11 cellular contexts compared by ENCODE assay signal in genomic region chr5:143086851-143087637, GRCh38.
DNase-seq lines count a peak whose midpoint lies in the region; ATAC-seq and TF ChIP-seq lines count a peak whose summit lies in the region.
"Had no signal": no experiment of that assay in that cellular context is flagged by ENCODE, and none has a peak within 500 bp of the region (broad histone marks: within the 10 kb centered on the region; RNA-seq: fewer than 3 reads in every experiment).

No MANE protein-coding gene starts in this region.

- no peak overlapping the region for H3K4me3 ChIP-seq in foreskin fibroblast (ENCODE audit: low read depth in 1 of 2, low read length in 2 of 2)

- ATAC-seq in GM18511 (IDR thresholded peaks at IDR 0.05; ENCODE audit: unreplicated experiment) = no peak

- peak overlapping the region; percentile 24 for H3K27ac Mint-ChIP-seq in activated naive CD8-positive, alpha-beta T cell
- H3K27ac Mint-ChIP-seq in activated naive CD8-positive, alpha-beta T cell treated with anti-CD3 and anti-CD28 coated beads for 36 hours = no peak overlapping the region
- H3K27ac Mint-ChIP-seq in type B pancreatic cell (peak overlapping the region; percentile 44), immature natural killer cell (peak overlapping the region in 3 of 6 donors; percentile 19 to 56 (median 41))
- H3K27ac Mint-ChIP-seq: activated CD4-positive, alpha-beta memory T cell treated with anti-CD3 and anti-CD28 coated beads for 36 hours had no signal

- no peaks in the 10 kb centered on the region for H3K27me3 Mint-ChIP-seq in activated naive CD8-positive, alpha-beta T cell
- H3K27me3 Mint-ChIP-seq in activated naive CD8-positive, alpha-beta T cell treated with anti-CD3 and anti-CD28 coated beads for 36 hours = no peaks in the 10 kb centered on the region
- H3K27me3 Mint-ChIP-seq in type B pancreatic cell = no peaks in the 10 kb centered on the region
- peaks cover 0 to 6% (median 2%) of the 10 kb centered on the region in 3 donors for H3K27me3 Mint-ChIP-seq in immature natural killer cell (ENCODE audit: low read depth in 3 of 3)
- H3K27me3 Mint-ChIP-seq: activated CD4-positive, alpha-beta memory T cell treated with anti-CD3 and anti-CD28 coated beads for 36 hours had no signal

- no peaks in the 10 kb centered on the region for H3K9me3 Mint-ChIP-seq in activated naive CD8-positive, alpha-beta T cell (ENCODE audit: low read depth)
- H3K9me3 Mint-ChIP-seq in activated naive CD8-positive, alpha-beta T cell treated with anti-CD3 and anti-CD28 coated beads for 36 hours = no peaks in the 10 kb centered on the region
- H3K9me3 Mint-ChIP-seq in type B pancreatic cell = no peaks in the 10 kb centered on the region
- no peaks in the 10 kb centered on the region for H3K9me3 Mint-ChIP-seq in immature natural killer cell
- H3K9me3 Mint-ChIP-seq: activated CD4-positive, alpha-beta memory T cell treated with anti-CD3 and anti-CD28 coated beads for 36 hours had no signal

- DNase-seq in activated naive CD8-positive, alpha-beta T cell treated with anti-CD3 and anti-CD28 coated beads for 36 hours = no peak
- DNase-seq in RPMI7951 (ENCODE audit: low read depth) (peak; percentile 77), foreskin fibroblast (peak; percentile 40 to 70), type B pancreatic cell (ENCODE audit: extremely low spot score, unreplicated experiment) (no peak), globus pallidus (ENCODE audit: low spot score) (no peak), immature natural killer cell (no peak)
- DNase-seq: activated CD4-positive, alpha-beta memory T cell treated with anti-CD3 and anti-CD28 coated beads for 36 hours; aorta; MV-4-11 had no signal

- peaks cover 20% of the 10 kb centered on the region for H3K36me3 Mint-ChIP-seq in activated naive CD8-positive, alpha-beta T cell
- H3K36me3 Mint-ChIP-seq in activated naive CD8-positive, alpha-beta T cell treated with anti-CD3 and anti-CD28 coated beads for 36 hours = peaks cover 21% of the 10 kb centered on the region
- H3K36me3 Mint-ChIP-seq in type B pancreatic cell (peaks cover 4% of the 10 kb centered on the region), immature natural killer cell (peaks cover 7 to 25% (median 9%) of the 10 kb centered on the region in 3 donors)
- H3K36me3 Mint-ChIP-seq: activated CD4-positive, alpha-beta memory T cell treated with anti-CD3 and anti-CD28 coated beads for 36 hours had no signal

- H3K4me3 Mint-ChIP-seq in activated naive CD8-positive, alpha-beta T cell = no peak overlapping the region
- no peak overlapping the region for H3K4me3 Mint-ChIP-seq in activated naive CD8-positive, alpha-beta T cell treated with anti-CD3 and anti-CD28 coated beads for 36 hours
- H3K4me3 Mint-ChIP-seq in type B pancreatic cell (no peak overlapping the region), immature natural killer cell (no peak overlapping the region)
- H3K4me3 Mint-ChIP-seq: activated CD4-positive, alpha-beta memory T cell treated with anti-CD3 and anti-CD28 coated beads for 36 hours had no signal

- TF ChIP-seq CTCF in foreskin fibroblast (IDR thresholded peaks at IDR 0.05; ENCODE audit: low read depth, low read length) (no peak), type B pancreatic cell (conservative IDR thresholded peaks at IDR 0.05) (no peak)

- peaks cover 3% of the 10 kb centered on the region for H3K4me1 Mint-ChIP-seq in activated naive CD8-positive, alpha-beta T cell (ENCODE audit: low read depth)
- H3K4me1 Mint-ChIP-seq in activated naive CD8-positive, alpha-beta T cell treated with anti-CD3 and anti-CD28 coated beads for 36 hours = peaks cover 12% of the 10 kb centered on the region
- H3K4me1 Mint-ChIP-seq in type B pancreatic cell (ENCODE audit: unreplicated experiment) (peaks cover 10% of the 10 kb centered on the region), immature natural killer cell (peaks cover under 1 to 13% of the 10 kb centered on the region in 2 donors)

Comparison
In these comparisons a context has a peak if more than half of its experiments do, and no peak if none do; other contexts are left out.
1. DNase-seq: peak in RPMI7951 (single experiment) and foreskin fibroblast (2 of 2); none in activated naive CD8-positive, alpha-beta T cell treated with anti-CD3 and anti-CD28 coated beads for 36 hours (single experiment), type B pancreatic cell (single experiment), globus pallidus (single experiment) and immature natural killer cell (0 of 3).